In the genomic region with DNA sequence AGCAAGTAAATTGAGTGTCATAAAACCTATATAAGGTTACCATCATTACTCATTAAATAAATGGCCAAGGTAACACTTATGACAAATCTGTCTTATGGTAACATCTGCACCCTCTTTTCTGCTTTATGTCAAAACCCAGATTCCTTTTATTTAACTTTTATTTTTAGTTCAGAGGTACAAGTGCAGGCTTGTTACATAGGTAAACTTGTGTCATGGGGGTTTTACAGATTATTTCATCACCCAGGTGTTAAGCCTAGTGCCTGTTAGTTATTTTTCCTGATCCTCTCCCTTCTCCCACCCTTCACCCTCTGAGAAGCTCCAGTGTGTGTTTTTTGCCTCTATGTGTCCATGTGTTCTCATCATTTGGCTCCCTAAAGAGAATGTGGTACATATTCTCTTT, we compare ENCODE assay signal across 34 cellular contexts.
"Had no signal": no experiment of that assay in that cellular context is flagged by ENCODE, and none has a peak within 500 bp of the region (broad histone marks: within the 10 kb centered on the region; RNA-seq: fewer than 3 reads in every experiment).

No MANE protein-coding gene starts in this region.

- FAIRE-seq: frontal cortex had no signal

- H3K4me1 Mint-ChIP-seq: activated CD4-positive, alpha-beta T cell treated with anti-CD3 and anti-CD28 coated beads for 36 hours; activated CD4-positive, alpha-beta T cell treated with anti-CD3 and anti-CD28 coated beads, Interleukin-2, amount 10 ng/mL, durations not matched to agents 24 days and 14 days; activated CD8-positive, alpha-beta memory T cell treated with anti-CD3 and anti-CD28 coated beads, Interleukin-2, amount 10 ng/mL, durations not matched to agents 7 days and 5 days; activated naive CD4-positive, alpha-beta T cell treated with anti-CD3 and anti-CD28 coated beads, Interleukin-2, amount 50 U/mL, for 24 hours; activated naive CD8-positive, alpha-beta T cell treated with anti-CD3 and anti-CD28 coated beads for 36 hours; activated naive CD8-positive, alpha-beta T cell treated with anti-CD3 and anti-CD28 coated beads, Interleukin-2, amount 50 U/mL, for 24 hours; central memory CD8-positive, alpha-beta T cell; T-helper 17 cell had no signal

- ATAC-seq: activated CD4-positive, alpha-beta T cell treated with anti-CD3 and anti-CD28 coated beads for 36 hours; activated CD8-positive, alpha-beta memory T cell treated with anti-CD3 and anti-CD28 coated beads, Interleukin-2, amount 10 ng/mL, durations not matched to agents 7 days and 5 days; activated CD8-positive, alpha-beta T cell treated with anti-CD3 and anti-CD28 coated beads, Interleukin-2, amount 10 ng/mL, durations not matched to agents 7 days and 5 days; activated naive CD8-positive, alpha-beta T cell treated with anti-CD3 and anti-CD28 coated beads, Interleukin-2, amount 50 U/mL, for 24 hours; body of pancreas; T-helper 17 cell had no signal

- H3K4me3 ChIP-seq: adrenal gland, body of pancreas, coronary artery, dorsolateral prefrontal cortex, esophagus squamous epithelium had no signal

- H3K27me3 ChIP-seq: adrenal gland, body of pancreas, dorsolateral prefrontal cortex, esophagus squamous epithelium had no signal

- H3K9me3 Mint-ChIP-seq: activated CD4-positive, alpha-beta T cell treated with anti-CD3 and anti-CD28 coated beads, Interleukin-2, amount 10 ng/mL, durations not matched to agents 24 days and 14 days; activated T-helper 1 cell treated with anti-CD3 and anti-CD28 coated beads, Interleukin-12 subunit alpha, Interleukin-12 subunit beta, Interleukin-2, Interleukin-4 antibody, amounts not matched to agents 30 ng/mL and 10 ng/mL and 1 ng/mL, durations not matched to agents 14 hours and 24 hours and 36 hours; activated T-helper 2 cell treated with anti-CD3 and anti-CD28 coated beads, Interferon-gamma antibody, Interleukin-2, Interleukin-4, amounts not matched to agents 10 μg/mL and 5 μg/mL and 100 μg/mL, durations not matched to agents 14 hours and 24 hours and 36 hours; T-helper 2 cell treated with Interferon-gamma antibody and Interleukin-4, amounts not matched to agents 5 μg/mL and 100 μg/mL, for 36 hours had no signal

- H3K27ac Mint-ChIP-seq: activated CD4-positive, alpha-beta memory T cell treated with anti-CD3 and anti-CD28 coated beads for 36 hours; activated CD4-positive, alpha-beta T cell treated with anti-CD3 and anti-CD28 coated beads for 36 hours; activated CD4-positive, alpha-beta T cell treated with anti-CD3 and anti-CD28 coated beads, Interleukin-2, amount 10 ng/mL, durations not matched to agents 24 days and 14 days; activated CD8-positive, alpha-beta memory T cell treated with anti-CD3 and anti-CD28 coated beads, Interleukin-2, amount 10 ng/mL, durations not matched to agents 7 days and 5 days; activated CD8-positive, alpha-beta T cell treated with anti-CD3 and anti-CD28 coated beads, Interleukin-2, amount 10 ng/mL, durations not matched to agents 7 days and 5 days; activated naive CD4-positive, alpha-beta T cell treated with anti-CD3 and anti-CD28 coated beads for 36 hours; activated naive CD4-positive, alpha-beta T cell treated with anti-CD3 and anti-CD28 coated beads, Interleukin-2, amount 50 U/mL, for 24 hours; activated naive CD8-positive, alpha-beta T cell treated with anti-CD3 and anti-CD28 coated beads for 36 hours; activated naive CD8-positive, alpha-beta T cell treated with anti-CD3 and anti-CD28 coated beads, Interleukin-2, amount 50 U/mL, for 24 hours; activated T-helper 1 cell treated with anti-CD3 and anti-CD28 coated beads, Interleukin-12 subunit alpha, Interleukin-12 subunit beta, Interleukin-2, Interleukin-4 antibody, amounts not matched to agents 30 ng/mL and 10 ng/mL and 1 ng/mL, durations not matched to agents 14 hours and 24 hours and 36 hours; activated T-helper 2 cell treated with anti-CD3 and anti-CD28 coated beads, Interferon-gamma antibody, Interleukin-2, Interleukin-4, amounts not matched to agents 10 μg/mL and 5 μg/mL and 100 μg/mL, durations not matched to agents 14 hours and 24 hours and 36 hours; dendritic cell treated with granulocyte-macrophage colony-stimulating factor and Interleukin-4, amounts not matched to agents 40 ng/mL and 50 ng/mL, for 4 days; endodermal cell; T-helper 17 cell; T-helper 2 cell treated with Interferon-gamma antibody and Interleukin-4, amounts not matched to agents 5 μg/mL and 100 μg/mL, for 36 hours had no signal

- H3K36me3 Mint-ChIP-seq: activated CD4-positive, alpha-beta memory T cell treated with anti-CD3 and anti-CD28 coated beads for 36 hours; activated CD8-positive, alpha-beta memory T cell treated with anti-CD3 and anti-CD28 coated beads, Interleukin-2, amount 10 ng/mL, durations not matched to agents 7 days and 5 days; activated naive CD4-positive, alpha-beta T cell treated with anti-CD3 and anti-CD28 coated beads, Interleukin-2, amount 50 U/mL, for 24 hours; activated naive CD8-positive, alpha-beta T cell treated with anti-CD3 and anti-CD28 coated beads for 36 hours had no signal

- H3K27ac ChIP-seq: adrenal gland, body of pancreas, coronary artery, dorsolateral prefrontal cortex, esophagus squamous epithelium had no signal

- H3K4me1 ChIP-seq: adrenal gland, body of pancreas, esophagus squamous epithelium had no signal

- H3K9me3 ChIP-seq: adrenal gland, body of pancreas, esophagus squamous epithelium had no signal

- H3K27me3 Mint-ChIP-seq: activated CD4-positive, alpha-beta memory T cell treated with anti-CD3 and anti-CD28 coated beads for 36 hours; activated CD4-positive, alpha-beta T cell treated with anti-CD3 and anti-CD28 coated beads for 36 hours; activated CD4-positive, alpha-beta T cell treated with anti-CD3 and anti-CD28 coated beads, Interleukin-2, amount 10 ng/mL, durations not matched to agents 24 days and 14 days; activated CD8-positive, alpha-beta memory T cell treated with anti-CD3 and anti-CD28 coated beads, Interleukin-2, amount 10 ng/mL, durations not matched to agents 7 days and 5 days; activated naive CD4-positive, alpha-beta T cell treated with anti-CD3 and anti-CD28 coated beads, Interleukin-2, amount 50 U/mL, for 24 hours; activated naive CD8-positive, alpha-beta T cell treated with anti-CD3 and anti-CD28 coated beads for 36 hours; activated naive CD8-positive, alpha-beta T cell treated with anti-CD3 and anti-CD28 coated beads, Interleukin-2, amount 50 U/mL, for 24 hours; central memory CD8-positive, alpha-beta T cell; dendritic cell treated with granulocyte-macrophage colony-stimulating factor and Interleukin-4, amounts not matched to agents 40 ng/mL and 50 ng/mL, for 4 days; T-helper 17 cell had no signal

- H3K4me3 Mint-ChIP-seq: activated CD4-positive, alpha-beta memory T cell treated with anti-CD3 and anti-CD28 coated beads for 36 hours; activated CD4-positive, alpha-beta T cell treated with anti-CD3 and anti-CD28 coated beads for 36 hours; activated CD4-positive, alpha-beta T cell treated with anti-CD3 and anti-CD28 coated beads, Interleukin-2, amount 10 ng/mL, durations not matched to agents 24 days and 14 days; activated CD8-positive, alpha-beta memory T cell treated with anti-CD3 and anti-CD28 coated beads, Interleukin-2, amount 10 ng/mL, durations not matched to agents 7 days and 5 days; activated CD8-positive, alpha-beta T cell treated with anti-CD3 and anti-CD28 coated beads, Interleukin-2, amount 10 ng/mL, durations not matched to agents 7 days and 5 days; activated naive CD4-positive, alpha-beta T cell treated with anti-CD3 and anti-CD28 coated beads for 36 hours; activated naive CD4-positive, alpha-beta T cell treated with anti-CD3 and anti-CD28 coated beads, Interleukin-2, amount 50 U/mL, for 24 hours; activated naive CD8-positive, alpha-beta T cell treated with anti-CD3 and anti-CD28 coated beads, Interleukin-2, amount 50 U/mL, for 24 hours; activated T-helper 1 cell treated with anti-CD3 and anti-CD28 coated beads, Interleukin-12 subunit alpha, Interleukin-12 subunit beta, Interleukin-2, Interleukin-4 antibody, amounts not matched to agents 30 ng/mL and 10 ng/mL and 1 ng/mL, durations not matched to agents 14 hours and 24 hours and 36 hours; central memory CD8-positive, alpha-beta T cell; dendritic cell treated with granulocyte-macrophage colony-stimulating factor and Interleukin-4, amounts not matched to agents 40 ng/mL and 50 ng/mL, for 4 days; endodermal cell; T-helper 17 cell; T-helper 2 cell treated with Interferon-gamma antibody and Interleukin-4, amounts not matched to agents 5 μg/mL and 100 μg/mL, for 36 hours had no signal

- DNase-seq: activated CD4-positive, alpha-beta memory T cell treated with anti-CD3 and anti-CD28 coated beads for 36 hours; activated CD4-positive, alpha-beta T cell treated with anti-CD3 and anti-CD28 coated beads for 36 hours; activated CD4-positive, alpha-beta T cell treated with anti-CD3 and anti-CD28 coated beads, Interleukin-2, amount 10 ng/mL, durations not matched to agents 24 days and 14 days; activated CD4-positive, CD25-positive, alpha-beta regulatory T cell; activated CD4-positive, CD25-positive, alpha-beta regulatory T cell treated with anti-CD3 and anti-CD28 coated beads, Interleukin-2, amount 50 U/mL, for 72 hours; activated CD8-positive, alpha-beta memory T cell treated with anti-CD3 and anti-CD28 coated beads, Interleukin-2, amount 10 ng/mL, durations not matched to agents 7 days and 5 days; activated CD8-positive, alpha-beta memory T cell treated with anti-CD3 and anti-CD28 coated beads, Interleukin-2, amount 50 U/mL, for 4 hours; activated CD8-positive, alpha-beta T cell treated with anti-CD3 and anti-CD28 coated beads, Interleukin-2, amount 10 ng/mL, durations not matched to agents 7 days and 5 days; activated effector memory CD4-positive, alpha-beta T cell treated with anti-CD3 and anti-CD28 coated beads, Interleukin-2, amount 50 U/mL, for 16 hours; activated naive CD4-positive, alpha-beta T cell treated with anti-CD3 and anti-CD28 coated beads for 36 hours; activated naive CD8-positive, alpha-beta T cell treated with anti-CD3 and anti-CD28 coated beads for 36 hours; activated naive CD8-positive, alpha-beta T cell treated with anti-CD3 and anti-CD28 coated beads, Interleukin-2, amount 50 U/mL, for 24 hours; activated T-cell treated with anti-CD3 and anti-CD28 coated beads, Interleukin-2, amount 50 U/mL, for 1 hour; activated T-cell treated with anti-CD3 and anti-CD28 coated beads, Interleukin-2, amount 50 U/mL, for 48 hours; adrenal gland; amygdala; aorta; body of pancreas; dorsolateral prefrontal cortex; effector memory CD4-positive, alpha-beta T cell; endodermal cell; esophagus squamous epithelium; head of caudate nucleus; T-helper 1 cell; T-helper 17 cell; T1000 had no signal

- H3K36me3 ChIP-seq: adrenal gland, esophagus squamous epithelium had no signal
